In the genomic region with DNA sequence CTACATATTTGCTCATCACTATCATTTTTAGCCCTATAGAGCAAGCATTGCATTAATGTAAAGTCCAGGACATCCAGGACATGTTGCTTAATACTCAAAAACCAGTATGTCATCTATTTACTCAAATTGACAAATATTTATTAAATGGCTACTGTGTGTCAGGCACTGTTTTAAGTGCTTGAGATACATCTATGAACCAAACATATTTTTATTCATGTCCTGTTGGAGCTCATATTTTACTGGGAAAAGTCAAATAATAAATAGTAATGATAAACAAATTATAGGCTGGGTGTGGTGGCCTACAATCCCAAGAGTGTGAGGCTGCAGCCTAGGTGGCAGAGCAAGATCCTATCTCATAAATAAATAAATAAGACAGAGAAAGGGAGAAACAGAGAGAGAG, we compare ENCODE assay signal across 17 cellular contexts.
DNase-seq lines count a peak whose midpoint lies in the region; ATAC-seq and TF ChIP-seq lines count a peak whose summit lies in the region.
"Had no signal": no experiment of that assay in that cellular context is flagged by ENCODE, and none has a peak within 500 bp of the region (broad histone marks: within the 10 kb centered on the region; RNA-seq: fewer than 3 reads in every experiment).

No MANE protein-coding gene starts in this region.

- H3K9me3 ChIP-seq in IMR-90 (ENCODE audit: control insufficient read depth, insufficient read depth, low read length) (no peaks in the 10 kb centered on the region), PC-3 (ENCODE audit: low read length) (no peaks in the 10 kb centered on the region), suprapubic skin (no peaks in the 10 kb centered on the region)
- H3K9me3 ChIP-seq: BLaER1 treated with 17β-estradiol and CSF1 and Interleukin-3, amounts not matched to agents 10 nM and 100 nM; Caco-2 had no signal

- H3K4me2 ChIP-seq in IMR-90 (ENCODE audit: low read depth, low read length) (no peak overlapping the region), PC-3 (ENCODE audit: low read length) (no peak overlapping the region)
- H3K4me2 ChIP-seq: BLaER1 treated with 17β-estradiol and CSF1 and Interleukin-3, amounts not matched to agents 10 nM and 100 nM had no signal

- TF ChIP-seq CTCF in IMR-90 (conservative IDR thresholded peaks at IDR 0.05; ENCODE audit: low read depth, low read length) (no peak), PC-3 (conservative IDR thresholded peaks at IDR 0.05; ENCODE audit: low read depth, low read length) (no peak), GM13976 (IDR thresholded peaks at IDR 0.05; ENCODE audit: borderline replicate concordance, control extremely low read depth, extremely low read depth, insufficient read depth, missing control alignments) (no peak), suprapubic skin (IDR thresholded peaks at IDR 0.05) (no peak)

- H3K4ac ChIP-seq in IMR-90 (ENCODE audit: low read depth, low read length), result no peak overlapping the region

- no peaks in the 10 kb centered on the region for H3K9me2 ChIP-seq in PC-3 (replicated peaks; ENCODE audit: low read length)

- no peaks in the 10 kb centered on the region for H3F3A ChIP-seq in PC-3 (ENCODE audit: low read length, unreplicated experiment)

- H3K27me3 ChIP-seq in IMR-90 (ENCODE audit: control insufficient read depth, insufficient read depth, low read length) (no peaks in the 10 kb centered on the region), PC-3 (ENCODE audit: low read length) (no peaks in the 10 kb centered on the region), suprapubic skin (no peaks in the 10 kb centered on the region)
- H3K27me3 ChIP-seq: BLaER1 treated with 17β-estradiol and CSF1 and Interleukin-3, amounts not matched to agents 10 nM and 100 nM had no signal

- no TSS peak for BruUV-seq in IMR-90 (replicated peaks; lab: Mats Ljungman, UMichigan)
- no TSS peak for BruUV-seq in PC-3 (replicated peaks; lab: Mats Ljungman, UMichigan)

- H4K5ac ChIP-seq in IMR-90 (ENCODE audit: low read depth, low read length), result no peak overlapping the region

- no peak overlapping the region for H2BK5ac ChIP-seq in IMR-90 (ENCODE audit: low read depth, low read length, poor library complexity, severe bottlenecking)

- no peak overlapping the region for H3K27ac ChIP-seq in IMR-90 (ENCODE audit: insufficient read depth, low read length)
- no peak overlapping the region for H3K27ac ChIP-seq in PC-3 (ENCODE audit: low read length)
- no peak overlapping the region for H3K27ac ChIP-seq in suprapubic skin
- H3K27ac ChIP-seq: BLaER1 treated with 17β-estradiol and CSF1 and Interleukin-3, amounts not matched to agents 10 nM and 100 nM; C4-2B had no signal

- intact Hi-C loops in IMR-90 (cut with micrococcal nuclease) (no loop called here), PC-3 (cut with micrococcal nuclease) (no loop called here)

- no peak overlapping the region for H3K9ac ChIP-seq in IMR-90 (ENCODE audit: low read depth, low read length)
- no peak overlapping the region for H3K9ac ChIP-seq in PC-3 (ENCODE audit: low read length)
- H3K9ac ChIP-seq: BLaER1 treated with 17β-estradiol and CSF1 and Interleukin-3, amounts not matched to agents 10 nM and 100 nM had no signal

- no peaks in the 10 kb centered on the region for H3K79me2 ChIP-seq in PC-3 (ENCODE audit: low read length)

- TF ChIP-seq POLR2A in IMR-90 (IDR thresholded peaks at IDR 0.05; ENCODE audit: low read depth, low read length) (no peak), suprapubic skin (IDR thresholded peaks at IDR 0.05) (no peak)

- no peak overlapping the region for H4K8ac ChIP-seq in IMR-90 (ENCODE audit: low read depth in 2 of 2, low read length in 2 of 2)

- H3K4me1 ChIP-seq in IMR-90 (ENCODE audit: control insufficient read depth, insufficient read depth, low read length) (peaks cover 5% of the 10 kb centered on the region; the same call in 1 of the 2 replicates), PC-3 (ENCODE audit: insufficient read depth, low read length) (peaks cover 17% of the 10 kb centered on the region), suprapubic skin (peaks cover 4% of the 10 kb centered on the region)

- H3K79me1 ChIP-seq in IMR-90 (ENCODE audit: low read depth in 1 of 2, low read length in 2 of 2), result no peaks in the 10 kb centered on the region

- H3K18ac ChIP-seq in IMR-90 (ENCODE audit: low read depth, low read length), result 0 out of 2 replicates have a peak overlapping the region, but pooled peaks have one; percentile 20

- H4K20me1 ChIP-seq in IMR-90 (ENCODE audit: insufficient read depth, low read length), result no peaks in the 10 kb centered on the region
- H4K20me1 ChIP-seq in PC-3 (ENCODE audit: low read length), result no peaks in the 10 kb centered on the region
- H4K20me1 ChIP-seq: BLaER1 treated with 17β-estradiol and CSF1 and Interleukin-3, amounts not matched to agents 10 nM and 100 nM had no signal

- in situ Hi-C loops in IMR-90 (cut with MboI; ENCODE audit: low sequenced_read_pairs) (no loop called here), GM13976 (cut with MboI; ENCODE audit: low sequenced_read_pairs, unreplicated experiment) (no loop called here)

- TF ChIP-seq EP300 in suprapubic skin (IDR thresholded peaks at IDR 0.05), result no peak

- no peak overlapping the region for H2BK15ac ChIP-seq in IMR-90 (ENCODE audit: low read depth, low read length)

- TF ChIP-seq RAD21 in IMR-90 (IDR thresholded peaks at IDR 0.05; ENCODE audit: low read length), result no peak

- no peak for ATAC-seq in IMR-90 (ENCODE audit: low read depth)
- ATAC-seq in PC-3, result peak; percentile 62
- ATAC-seq: CD8-positive, alpha-beta T cell had no signal

- H4K91ac ChIP-seq in IMR-90 (ENCODE audit: insufficient read depth, low read depth, low read length), result no peak overlapping the region

- no peak overlapping the region for H2AFZ ChIP-seq in IMR-90 (replicated peaks; ENCODE audit: low read length, poor library complexity)
- no peak overlapping the region for H2AFZ ChIP-seq in PC-3 (ENCODE audit: low read length)

- CTCF ChIA-PET in IMR-90 (lab: Yijun Ruan, JAX) (interaction anchor here (0.7 kb wide), 1 partner anchor 233 kb away, joined by 3 read pairs; no protein-coding TSS in a partner anchor), PC-3 (lab: Charles Lee) (no interaction called here)

- H3K14ac ChIP-seq in IMR-90 (replicated peaks; ENCODE audit: low read depth, low read length), result no peak overlapping the region

- no peak overlapping the region for H2BK20ac ChIP-seq in IMR-90 (ENCODE audit: low read depth, low read length)

- no peak overlapping the region for H3K4me3 ChIP-seq in IMR-90 (ENCODE audit: insufficient read depth, low read depth, low read length)
- H3K4me3 ChIP-seq in PC-3 (ENCODE audit: low read length), result no peak overlapping the region
- no peak overlapping the region for H3K4me3 ChIP-seq in suprapubic skin
- H3K4me3 ChIP-seq: BLaER1 treated with 17β-estradiol and CSF1 and Interleukin-3, amounts not matched to agents 10 nM and 100 nM had no signal

- H2BK120ac ChIP-seq in IMR-90 (ENCODE audit: low read depth, low read length), result no peak overlapping the region

- H2AK5ac ChIP-seq in IMR-90 (ENCODE audit: low read depth, low read length), result no peak overlapping the region; the same call in 1 of the 2 replicates

- DNase-seq in DMS53 (lab: John Stamatoyannopoulos, UW) (peak; percentile 56), IMR-90 (no peak), PC-3 (peak; percentile 15), SIG-M5 (lab: John Stamatoyannopoulos, UW) (no peak), GM13976 (ENCODE audit: low spot score) (no peak), medulla oblongata (ENCODE audit: extremely low spot score) (no peak), suprapubic skin (ENCODE audit: low spot score in 2 of 2) (no peak)
- DNase-seq: 8988T; AML-193; Caco-2; Calu3; CD4-positive, alpha-beta T cell; CD8-positive, alpha-beta T cell; DMS79 treated with DMSO at 0.1 percent for 48 hours; GF-D8 had no signal

- H3K36me3 ChIP-seq in IMR-90 (ENCODE audit: control insufficient read depth, insufficient read depth, low read length) (no peaks in the 10 kb centered on the region), PC-3 (ENCODE audit: low read depth, low read length) (no peaks in the 10 kb centered on the region), suprapubic skin (no peaks in the 10 kb centered on the region)
- H3K36me3 ChIP-seq: BLaER1 treated with 17β-estradiol and CSF1 and Interleukin-3, amounts not matched to agents 10 nM and 100 nM had no signal

- dilution Hi-C loops in IMR-90 (cut with HindIII; ENCODE audit: low sequenced_read_pairs, unreplicated experiment), result no loop called here

- H3K9me1 ChIP-seq in IMR-90 (ENCODE audit: insufficient read depth, low read length), result peaks cover 10% of the 10 kb centered on the region

- H3K23ac ChIP-seq in IMR-90 (ENCODE audit: low read depth, low read length), result no peak overlapping the region

- no peak overlapping the region for H2AK9ac ChIP-seq in IMR-90 (replicated peaks; ENCODE audit: low read depth, low read length, poor library complexity)

- H3K56ac ChIP-seq in IMR-90 (ENCODE audit: extremely low read depth, insufficient read depth, low read length), result no peak overlapping the region

- POLR2A ChIA-PET in IMR-90 (lab: Charles Lee; ENCODE audit: unreplicated experiment) (interaction anchor here (0.6 kb wide), 1 partner anchor 197 kb away, joined by 12 read pairs; no protein-coding TSS in a partner anchor), PC-3 (lab: Charles Lee; ENCODE audit: unreplicated experiment) (no interaction called here)

TF ChIP-seq in IMR-90, 13 proteins besides CTCF, POLR2A, EP300 and RAD21:
- no peak for TF ChIP-seq BHLHE40 (IDR thresholded peaks at IDR 0.05; ENCODE audit: low read depth, low read length)
- TF ChIP-seq MAFK (IDR thresholded peaks at IDR 0.05; ENCODE audit: low read depth, low read length), result no peak
TF ChIP-seq in IMR-90: peak in this region for 0.

Comparison
In these comparisons a context has a peak if more than half of its experiments do, and no peak if none do; other contexts are left out.
1. DNase-seq: peak in DMS53 (single experiment) and PC-3 (single experiment); none in IMR-90 (single experiment), SIG-M5 (single experiment), GM13976 (single experiment), medulla oblongata (single experiment) and suprapubic skin (0 of 2).